ENCODE assay signal across 20 cellular contexts in genomic region chr6:162733489-162733888, GRCh38. TPM values are rescaled to one million over a fixed set of nuclear protein-coding genes. Genes with fewer than 3 reads are reported as not detected.
DNase-seq lines count a peak whose midpoint lies in the region; ATAC-seq and TF ChIP-seq lines count a peak whose summit lies in the region.
"Had no signal": no experiment of that assay in that cellular context is flagged by ENCODE, and none has a peak within 500 bp of the region (broad histone marks: within the 10 kb centered on the region; RNA-seq: fewer than 3 reads in every experiment).

No MANE protein-coding gene starts in this region.

- H3K9ac ChIP-seq in endodermal cell (ENCODE audit: extremely low read depth, low read length, poor library complexity, severe bottlenecking): no peak overlapping the region

- H3K27me3 ChIP-seq in endodermal cell (ENCODE audit: control insufficient read depth, insufficient read depth, low read length, poor library complexity, severe bottlenecking): no peaks in the 10 kb centered on the region

- no peak overlapping the region for H3K4me3 ChIP-seq in endodermal cell (ENCODE audit: low read length)
- H3K4me3 ChIP-seq: psoas muscle had no signal

- H3K9me3 Mint-ChIP-seq in WTC11 (no peaks in the 10 kb centered on the region), endodermal cell (no peaks in the 10 kb centered on the region)
- H3K9me3 Mint-ChIP-seq: nephron progenitor cell had no signal

- H3K4me1 ChIP-seq in endodermal cell (ENCODE audit: control insufficient read depth, insufficient read depth, low read length): no peaks in the 10 kb centered on the region
- H3K4me1 ChIP-seq: psoas muscle had no signal

- H3K36me3 ChIP-seq in endodermal cell (ENCODE audit: control insufficient read depth, insufficient read depth, low read length): no peaks in the 10 kb centered on the region

- POLR2A ChIA-PET in WTC11 (lab: Charles Lee): no interaction called here

- no peak overlapping the region for H3K27ac ChIP-seq in endodermal cell (ENCODE audit: low read depth, low read length)
- H3K27ac ChIP-seq: psoas muscle had no signal

- H3K4me1 Mint-ChIP-seq in WTC11 (peaks cover 12% of the 10 kb centered on the region), endodermal cell (no peaks in the 10 kb centered on the region)

- DNase-seq in SIG-M5 treated with dmso at 0.1 percent for 504 hours (lab: John Stamatoyannopoulos, UW; ENCODE audit: unreplicated experiment): peak; percentile 8
- DNase-seq in SIG-M5 (lab: John Stamatoyannopoulos, UW): no peak
- peak; percentile 23 for DNase-seq in KBM-7
- DNase-seq in WTC11 (ENCODE audit: low spot score): no peak
- DNase-seq in endodermal cell: peak; percentile 55
- DNase-seq in pons (ENCODE audit: low spot score): no peak
- no peak for DNase-seq in NCI-H2196 (lab: John Stamatoyannopoulos, UW; ENCODE audit: unreplicated experiment)
- no peak for DNase-seq in Ammon's horn (ENCODE audit: low spot score)
- DNase-seq: 8988T; activated T-cell treated with anti-CD3 and anti-CD28 coated beads, Interleukin-2, amount 50 U/mL, for 48 hours; amniotic stem cell; H7; hippocampal formation; Karpas-422; kidney glomerular epithelial cell; NCI-H1417 treated with DMSO at 0.1 percent for 48 hours; nephron progenitor cell; psoas muscle had no signal

- in situ Hi-C loops in KBM-7 (cut with MboI; ENCODE audit: low pct_unique_long_range_greater_than_20kb, low sequenced_read_pairs): no loop called here

- H3K27ac Mint-ChIP-seq in WTC11: no peak overlapping the region
- H3K27ac Mint-ChIP-seq in endodermal cell: no peak overlapping the region
- H3K27ac Mint-ChIP-seq: nephron progenitor cell had no signal

- H3K27me3 Mint-ChIP-seq in WTC11 (ENCODE audit: low read depth): no peaks in the 10 kb centered on the region
- no peaks in the 10 kb centered on the region for H3K27me3 Mint-ChIP-seq in endodermal cell (ENCODE audit: insufficient read depth)

- H3K36me3 Mint-ChIP-seq in WTC11 (no peaks in the 10 kb centered on the region), endodermal cell (ENCODE audit: low read depth) (no peaks in the 10 kb centered on the region)

- CTCF ChIA-PET in WTC11 (lab: Charles Lee): interaction anchor here (1.5 kb wide), 1 partner anchor 291 kb away, joined by 5 read pairs; no protein-coding TSS in a partner anchor

- TF ChIP-seq CTCF in WTC11 (IDR thresholded peaks at IDR 0.05) (no peak), endodermal cell (conservative IDR thresholded peaks at IDR 0.05) (no peak)

- no peak overlapping the region for H3K4me3 Mint-ChIP-seq in WTC11
- H3K4me3 Mint-ChIP-seq in endodermal cell: no peak overlapping the region
- H3K4me3 Mint-ChIP-seq: nephron progenitor cell had no signal

- H3K9me3 ChIP-seq in endodermal cell (ENCODE audit: control insufficient read depth, low read length): no peaks in the 10 kb centered on the region
- H3K9me3 ChIP-seq: psoas muscle had no signal

- peak; percentile 96 for ATAC-seq in WTC11
- ATAC-seq: psoas muscle, Right ventricle myocardium inferior had no signal

- 83 to 89% methylated on average over 4 of the region's 4 CpGs for WGBS in endodermal cell (ENCODE audit: insufficient coverage in 1 of 2, insufficient read length in 1 of 2), 2 experiments

TF ChIP-seq in WTC11, 78 proteins besides CTCF, POLR2A, EP300 and RAD21:
- TF ChIP-seq SOX15 (CRISPR knock-in tag; IDR thresholded peaks at IDR 0.05) (no peak), SP1 (CRISPR knock-in tag; conservative IDR thresholded peaks at IDR 0.05) (no peak), ZBTB43 (CRISPR knock-in tag; IDR thresholded peaks at IDR 0.05) (no peak)

RNA-seq across cellular contexts. Expression of gene PACRG, which starts 5.7 kb away (rescaled TPM):
- total RNA-seq in WTC11 (2021) (0.44 TPM in 2 of 3 replicates, not detected in the other), endodermal cell (under 1 TPM; 0.42 to 0.44 TPM)
- polyA plus RNA-seq in endodermal cell (2013, experiment 1 of 2): 2.1 TPM
- polyA plus RNA-seq in endodermal cell (2013, experiment 2 of 2): 0.87 TPM
- total RNA-seq: mesenteric fat pad had no signal

RNA-seq across cellular contexts. Expression of gene PRKN, which starts 5.9 kb away (rescaled TPM):
- total RNA-seq in WTC11 (2021) (0.59 to 1.0 TPM (median 1.0 TPM) in 3 replicates), endodermal cell (1 to 10 TPM; 3.3 to 4.8 TPM)
- polyA plus RNA-seq in endodermal cell (2013, experiment 1 of 2): 5.8 TPM
- polyA plus RNA-seq in endodermal cell (2013, experiment 2 of 2): 2.6 TPM

Comparison
In these comparisons a context has a peak if more than half of its experiments do, and no peak if none do; other contexts are left out.
1. DNase-seq: peak in SIG-M5 treated with dmso at 0.1 percent for 504 hours (single experiment), KBM-7 (single experiment) and endodermal cell (single experiment); none in SIG-M5 (single experiment), WTC11 (single experiment), pons (single experiment), NCI-H2196 (single experiment) and Ammon's horn (single experiment).